18 cellular contexts compared by ENCODE assay signal in genomic region chr3:169173231-169173630, GRCh38.
DNase-seq lines count a peak whose midpoint lies in the region; ATAC-seq and TF ChIP-seq lines count a peak whose summit lies in the region.
"Had no signal": no experiment of that assay in that cellular context is flagged by ENCODE, and none has a peak within 500 bp of the region (broad histone marks: within the 10 kb centered on the region; RNA-seq: fewer than 3 reads in every experiment).

No MANE protein-coding gene starts in this region.

- peak overlapping the region; percentile 73 for H3K27ac ChIP-seq in VCaP
- peak overlapping the region in 3 of 4 donors; percentile 31 to 44 (median 36) for H3K27ac ChIP-seq in transverse colon
- H3K27ac ChIP-seq: 22Rv1, left ventricle myocardium inferior, thyroid gland had no signal

- TF ChIP-seq CTCF in VCaP (conservative IDR thresholded peaks at IDR 0.05) (no peak), transverse colon (IDR thresholded peaks at IDR 0.05) (no peak)

- no peak overlapping the region for H3K4me3 ChIP-seq in transverse colon
- H3K4me3 ChIP-seq: left ventricle myocardium inferior, thyroid gland had no signal

- no peak for TF ChIP-seq EP300 in transverse colon (IDR thresholded peaks at IDR 0.05; ENCODE audit: low read depth)

- in situ Hi-C loops in transverse colon (cut with MboI; ENCODE audit: low pct_ligation_motif_present in 1 of 4, low pct_unique_long_range_greater_than_20kb in 1 of 4, low sequenced_read_pairs in 3 of 4), result no loop called here

- intact Hi-C loops in transverse colon (cut with DNase I; ENCODE audit: low total_unique reads), result no loop called here

- H3K4me1 ChIP-seq in transverse colon, result peaks cover 0 to 21% (median 5%) of the 10 kb centered on the region in 4 donors
- H3K4me1 ChIP-seq: thyroid gland had no signal

- TF ChIP-seq POLR2A in transverse colon (IDR thresholded peaks at IDR 0.05), result no peak

- no peaks in the 10 kb centered on the region for H3K36me3 ChIP-seq in transverse colon
- H3K36me3 ChIP-seq: left ventricle myocardium inferior, thyroid gland had no signal

- ATAC-seq in HG03432 (IDR thresholded peaks at IDR 0.05; ENCODE audit: unreplicated experiment) (no peak), HG03520 (IDR thresholded peaks at IDR 0.05; ENCODE audit: unreplicated experiment) (no peak)
- ATAC-seq: natural killer cell had no signal

- DNase-seq in NCI-H526 (lab: John Stamatoyannopoulos, UW) (peak; percentile 12 to 26), NCI-H526 treated with DMSO at 0.1 percent for 48 hours (lab: John Stamatoyannopoulos, UW) (no peak), islet precursor cell (peak; percentile 70), transverse colon (peak; percentile 13), retina (no peak)
- DNase-seq: activated CD4-positive, alpha-beta T cell treated with anti-CD3 and anti-CD28 coated beads, Interleukin-2, amount 10 ng/mL, durations not matched to agents 24 days and 14 days; activated T-cell treated with anti-CD3 and anti-CD28 coated beads, Interleukin-2, amount 50 U/mL, for 24 hours; CD4-positive, alpha-beta T cell; left ventricle myocardium inferior; natural killer cell; NCI-H345; stimulated activated CD4-positive, alpha-beta T cell treated with anti-CD3 and anti-CD28 coated beads, Interleukin-2, amount 100 ng/mL, for 24 hours; T-helper 1 cell; thyroid gland had no signal

- H3K9me3 ChIP-seq in transverse colon, result no peaks in the 10 kb centered on the region
- H3K9me3 ChIP-seq: left ventricle myocardium inferior, thyroid gland had no signal

- WGBS in transverse colon (ENCODE audit: low coverage in 1 of 2), 2 donors, result 48 to 60% methylated on average over 2 of the region's 2 CpGs

- H3K27me3 ChIP-seq in transverse colon, result no peaks in the 10 kb centered on the region
- H3K27me3 ChIP-seq: thyroid gland had no signal

Comparison
In these comparisons a context has a peak if more than half of its experiments do, and no peak if none do; other contexts are left out.
1. DNase-seq: peak in NCI-H526 (2 of 2), islet precursor cell (single experiment) and transverse colon (single experiment); none in NCI-H526 treated with DMSO at 0.1 percent for 48 hours (single experiment) and retina (single experiment).